8 cellular contexts compared by ENCODE assay signal in the genomic region with DNA sequence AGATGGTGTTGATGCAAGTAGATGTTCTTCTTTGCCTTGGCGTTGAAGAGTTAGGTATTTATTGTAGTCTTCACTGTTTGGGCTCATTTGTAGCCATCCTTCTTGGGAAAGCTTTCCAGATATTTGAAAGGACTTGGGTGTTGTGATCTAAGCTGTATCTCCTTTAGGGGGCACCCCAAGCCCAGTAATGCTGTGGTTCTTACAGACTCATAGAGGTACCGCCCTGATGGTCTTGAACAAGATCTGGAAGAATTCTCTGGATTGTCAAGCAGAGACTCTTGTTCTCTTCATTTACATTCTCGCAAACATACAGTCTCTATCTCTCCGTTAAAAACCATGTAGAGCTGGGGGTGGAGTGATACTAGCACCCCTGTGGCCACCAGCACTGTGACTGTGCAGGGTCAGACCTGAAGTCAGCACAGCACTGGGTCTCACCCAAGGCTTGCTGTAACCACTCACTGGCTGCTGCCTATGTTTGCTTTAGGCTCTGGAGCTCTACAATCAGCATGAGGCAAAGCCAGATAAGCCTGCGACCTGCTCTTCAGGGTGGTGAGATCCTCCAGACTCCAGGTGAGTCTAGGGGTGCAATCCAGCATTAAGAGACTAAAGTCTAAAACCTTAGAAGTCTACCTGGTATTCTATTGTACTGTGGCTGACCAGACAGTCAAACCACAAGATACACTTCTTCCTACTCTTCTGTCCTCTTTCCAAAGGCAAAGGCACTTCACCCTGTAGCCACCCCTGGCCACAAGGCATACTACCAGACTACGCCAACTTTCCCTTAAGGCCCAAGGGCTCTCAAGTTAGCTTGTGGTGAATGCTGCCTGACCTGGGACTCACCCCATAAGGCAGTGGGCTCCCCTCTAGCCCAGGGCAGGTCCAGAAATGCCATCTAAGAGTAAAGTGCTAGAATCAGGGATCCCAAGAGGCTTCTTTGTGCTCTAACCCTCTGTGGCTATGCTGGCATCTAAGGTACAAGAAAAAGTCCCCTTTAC.
A peak's percentile ranks its signal among the peaks of the same experiment; 100 is the strongest.
DNase-seq lines count a peak whose midpoint lies in the region; ATAC-seq and TF ChIP-seq lines count a peak whose summit lies in the region.

No MANE protein-coding gene starts in this region.

- ATAC-seq in GM23338 = peak; percentile 82
- ATAC-seq in gastroesophageal sphincter = no peak
- ATAC-seq in GM19467 (IDR thresholded peaks at IDR 0.05; ENCODE audit: unreplicated experiment) = no peak
- no peak for ATAC-seq in HG03159 (IDR thresholded peaks at IDR 0.05; ENCODE audit: unreplicated experiment)
- no peak for ATAC-seq in HG03196 (IDR thresholded peaks at IDR 0.05; ENCODE audit: unreplicated experiment)

- no peaks in the 10 kb centered on the region for H3K9me2 ChIP-seq in DOHH2 (replicated peaks; ENCODE audit: control insufficient read depth, low read length)
- H3K9me2 ChIP-seq in GM23338 (ENCODE audit: insufficient read depth) = peaks cover 3% of the 10 kb centered on the region; the same call in 1 of the 2 replicates

- H3K9me3 Mint-ChIP-seq in GM23338 (peaks cover 9% of the 10 kb centered on the region; the same call in 2 of the 3 replicates), type B pancreatic cell (peaks cover 9% of the 10 kb centered on the region)

- H3K4me2 ChIP-seq in DOHH2 (ENCODE audit: low read length) = no peak overlapping the region
- no peak overlapping the region for H3K4me2 ChIP-seq in GM23338

- H3F3A ChIP-seq in DOHH2 (ENCODE audit: control insufficient read depth, insufficient read depth) = no peaks in the 10 kb centered on the region
- no peaks in the 10 kb centered on the region for H3F3A ChIP-seq in GM23338 (replicated peaks; ENCODE audit: low read depth)

- H3K36me3 ChIP-seq in DOHH2 (ENCODE audit: control insufficient read depth, low read length) (no peaks in the 10 kb centered on the region), GM23338 (ENCODE audit: insufficient read depth) (no peaks in the 10 kb centered on the region), gastroesophageal sphincter (no peaks in the 10 kb centered on the region)

- H3K27ac Mint-ChIP-seq in GM23338 (0 out of 2 replicates have a peak overlapping the region, but pooled peaks have one; percentile 23), type B pancreatic cell (no peak overlapping the region)

- no peaks in the 10 kb centered on the region for H3K27me3 Mint-ChIP-seq in GM23338 (ENCODE audit: insufficient read depth, low read depth, poor library complexity)
- no peaks in the 10 kb centered on the region for H3K27me3 Mint-ChIP-seq in type B pancreatic cell

- H2AFZ ChIP-seq in GM23338 = no peak overlapping the region

- H4K20me1 ChIP-seq in DOHH2 (ENCODE audit: control insufficient read depth, insufficient read depth, low read depth, low read length) (no peaks in the 10 kb centered on the region), GM23338 (replicated peaks; ENCODE audit: insufficient read depth) (no peaks in the 10 kb centered on the region)

- H3K4me3 Mint-ChIP-seq in GM23338 (no peak overlapping the region), type B pancreatic cell (no peak overlapping the region)

- H3K79me2 ChIP-seq in DOHH2 (ENCODE audit: control insufficient read depth, low read length) = no peaks in the 10 kb centered on the region
- H3K79me2 ChIP-seq in GM23338 (replicated peaks; ENCODE audit: insufficient read depth) = no peaks in the 10 kb centered on the region

- H3K4me1 ChIP-seq in DOHH2 (ENCODE audit: control insufficient read depth, low read length) (no peaks in the 10 kb centered on the region), GM23338 (ENCODE audit: insufficient read depth) (peaks cover 7% of the 10 kb centered on the region), gastroesophageal sphincter (no peaks in the 10 kb centered on the region)

- DNase-seq in GM23338 (ENCODE audit: low spot score) (peak; percentile 87), SHP77 (lab: John Stamatoyannopoulos, UW) (peak; percentile 6 to 40), type B pancreatic cell (ENCODE audit: extremely low spot score, unreplicated experiment) (no peak)

- TF ChIP-seq CTCF in DOHH2 (IDR thresholded peaks at IDR 0.05; ENCODE audit: low read depth, low read length, poor library complexity, severe bottlenecking) (peak; percentile 80), GM23338 (conservative IDR thresholded peaks at IDR 0.05; ENCODE audit: low read depth in 2 of 2) (peak; percentile 75 to 86), gastroesophageal sphincter (IDR thresholded peaks at IDR 0.05) (peak in 3 of 4 experiments; percentile 27 to 39 (median 36)), type B pancreatic cell (conservative IDR thresholded peaks at IDR 0.05) (peak; percentile 66)

- H3K4me3 ChIP-seq in DOHH2 (ENCODE audit: low read length) (no peak overlapping the region), GM23338 (no peak overlapping the region), gastroesophageal sphincter (no peak overlapping the region)

- H3K4me1 Mint-ChIP-seq in GM23338 (peaks cover 19% of the 10 kb centered on the region), type B pancreatic cell (ENCODE audit: unreplicated experiment) (no peaks in the 10 kb centered on the region)

- TF ChIP-seq EP300 in gastroesophageal sphincter (IDR thresholded peaks at IDR 0.05) = no peak

- no peak overlapping the region for H3K27ac ChIP-seq in DOHH2 (ENCODE audit: low read depth, low read length)
- H3K27ac ChIP-seq in GM23338 (ENCODE audit: low read depth) = peak overlapping the region; percentile 15; the same call in 1 of the 2 replicates
- no peak overlapping the region for H3K27ac ChIP-seq in gastroesophageal sphincter

- H3K36me3 Mint-ChIP-seq in GM23338 (ENCODE audit: low read depth) (peaks cover 11% of the 10 kb centered on the region; the same call in 1 of the 3 replicates), type B pancreatic cell (no peaks in the 10 kb centered on the region)

- H3K27me3 ChIP-seq in DOHH2 (ENCODE audit: control insufficient read depth, low read length) (no peaks in the 10 kb centered on the region), GM23338 (ENCODE audit: insufficient read depth) (no peaks in the 10 kb centered on the region), gastroesophageal sphincter (no peaks in the 10 kb centered on the region)

- 62 to 65% methylated on average over 4 of the region's 6 CpGs for WGBS in gastroesophageal sphincter (ENCODE audit: low coverage in 1 of 2), 2 donors

- no peak for TF ChIP-seq POLR2A in gastroesophageal sphincter (IDR thresholded peaks at IDR 0.05)

- H3K9me3 ChIP-seq in DOHH2 (ENCODE audit: control insufficient read depth, insufficient read depth, low read length) = no peaks in the 10 kb centered on the region
- peaks cover 0 to 13% (median 0%) of the 10 kb centered on the region in 3 donors for H3K9me3 ChIP-seq in gastroesophageal sphincter

TF ChIP-seq in GM23338, 12 proteins besides CTCF, POLR2A, EP300 and RAD21 (continues in another document):
- TF ChIP-seq NANOG (IDR thresholded peaks at IDR 0.05; ENCODE audit: borderline replicate concordance) = no peak
- TF ChIP-seq, protein P1, sequence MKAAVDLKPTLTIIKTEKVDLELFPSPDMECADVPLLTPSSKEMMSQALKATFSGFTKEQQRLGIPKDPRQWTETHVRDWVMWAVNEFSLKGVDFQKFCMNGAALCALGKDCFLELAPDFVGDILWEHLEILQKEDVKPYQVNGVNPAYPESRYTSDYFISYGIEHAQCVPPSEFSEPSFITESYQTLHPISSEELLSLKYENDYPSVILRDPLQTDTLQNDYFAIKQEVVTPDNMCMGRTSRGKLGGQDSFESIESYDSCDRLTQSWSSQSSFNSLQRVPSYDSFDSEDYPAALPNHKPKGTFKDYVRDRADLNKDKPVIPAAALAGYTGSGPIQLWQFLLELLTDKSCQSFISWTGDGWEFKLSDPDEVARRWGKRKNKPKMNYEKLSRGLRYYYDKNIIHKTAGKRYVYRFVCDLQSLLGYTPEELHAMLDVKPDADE (IDR thresholded peaks at IDR 0.05) = no peak
- TF ChIP-seq REST (IDR thresholded peaks at IDR 0.05; ENCODE audit: unreplicated experiment) = no peak
- no peak for TF ChIP-seq JUNB (IDR thresholded peaks at IDR 0.05; ENCODE audit: unreplicated experiment)
- TF ChIP-seq EZH2 (IDR thresholded peaks at IDR 0.05; ENCODE audit: low read depth, unreplicated experiment) = no peak
- no peak for TF ChIP-seq ZNF331 (CRISPR knock-in tag; IDR thresholded peaks at IDR 0.05; ENCODE audit: low read depth)
- no peak for TF ChIP-seq CREB1 (CRISPR knock-in tag; IDR thresholded peaks at IDR 0.05; ENCODE audit: low read depth)
- no peak for TF ChIP-seq EZH2phosphoT487 (IDR thresholded peaks at IDR 0.05; ENCODE audit: unreplicated experiment)
